Comparison of ENCODE assay signal across 1 cellular context in genomic region chr20:32474967-32475819, GRCh38.
TF ChIP-seq lines count a peak whose summit lies in the region.

No MANE protein-coding gene starts in this region.

TF ChIP-seq in HepG2, 621 proteins besides CTCF, POLR2A, EP300 and RAD21 (continued from another document and continues in another):
- 0 out of 2 replicates have a peak, but pooled peaks have one; percentile 55 for TF ChIP-seq SNAPC4 (CRISPR knock-in tag; IDR thresholded peaks at IDR 0.05)
- TF ChIP-seq MED8 (CRISPR knock-in tag; IDR thresholded peaks at IDR 0.05; ENCODE audit: insufficient replicate concordance): peak; percentile 64
- TF ChIP-seq PPARG (CRISPR knock-in tag; conservative IDR thresholded peaks at IDR 0.05): peak; percentile 63; the same call in 1 of the 2 replicates
- TF ChIP-seq RBM39 (IDR thresholded peaks at IDR 0.05; ENCODE audit: low read depth, low read length, poor library complexity, severe bottlenecking): peak; percentile 88
- no peak for TF ChIP-seq NFE2 (CRISPR knock-in tag; IDR thresholded peaks at IDR 0.05)
- TF ChIP-seq AGO2 (optimal IDR thresholded peaks at IDR 0.05; ENCODE audit: low read depth, low read length): peak; percentile 80
- TF ChIP-seq ZMYM4 (CRISPR knock-in tag; IDR thresholded peaks at IDR 0.05): peak; percentile 65
- TF ChIP-seq CBX5 (CRISPR knock-in tag; IDR thresholded peaks at IDR 0.05; ENCODE audit: borderline replicate concordance): peak; percentile 35; the same call in 1 of the 2 replicates
- no peak; the same call in 1 of the 2 replicates for TF ChIP-seq ZNF660 (CRISPR knock-in tag; IDR thresholded peaks at IDR 0.05; ENCODE audit: borderline replicate concordance, low read depth)
- TF ChIP-seq ZNF629 (CRISPR knock-in tag; conservative IDR thresholded peaks at IDR 0.05): no peak; the same call in 1 of the 2 replicates
- peak; percentile 32; the same call in 1 of the 2 replicates for TF ChIP-seq ZNF275 (CRISPR knock-in tag; IDR thresholded peaks at IDR 0.05; ENCODE audit: borderline replicate concordance)
- peak; percentile 92; the same call in 1 of the 2 replicates for TF ChIP-seq PAX8 (CRISPR knock-in tag; IDR thresholded peaks at IDR 0.05; ENCODE audit: borderline replicate concordance)
- peak; percentile 88 for TF ChIP-seq ZNF839 (CRISPR knock-in tag; IDR thresholded peaks at IDR 0.05; ENCODE audit: borderline replicate concordance)
- no peak for TF ChIP-seq ZNF713 (CRISPR knock-in tag; IDR thresholded peaks at IDR 0.05)
- TF ChIP-seq ZNF589 (CRISPR knock-in tag; conservative IDR thresholded peaks at IDR 0.05): no peak
- peak; percentile 47; the same call in 1 of the 2 replicates for TF ChIP-seq AHR (CRISPR knock-in tag; IDR thresholded peaks at IDR 0.05)
- TF ChIP-seq KLF16 (CRISPR knock-in tag; IDR thresholded peaks at IDR 0.05): peak in 1 of 2 experiments; percentile 88; a peak in 3 of 4 replicates
- no peak for TF ChIP-seq ZNF530 (CRISPR knock-in tag; IDR thresholded peaks at IDR 0.05; ENCODE audit: low read depth)
- no peak for TF ChIP-seq ZNF431 (CRISPR knock-in tag; IDR thresholded peaks at IDR 0.05; ENCODE audit: borderline replicate concordance, low read depth)
- no peak for TF ChIP-seq ZHX1 (CRISPR knock-in tag; IDR thresholded peaks at IDR 0.05; ENCODE audit: low read depth)
- TF ChIP-seq ZEB1 (IDR thresholded peaks at IDR 0.05; ENCODE audit: insufficient replicate concordance, low read depth): peak; percentile 79
- peak; percentile 82 for TF ChIP-seq ZNF205 (CRISPR knock-in tag; IDR thresholded peaks at IDR 0.05)
- TF ChIP-seq LRRFIP1 (CRISPR knock-in tag; conservative IDR thresholded peaks at IDR 0.05): no peak
- peak; percentile 17; the same call in 1 of the 2 replicates for TF ChIP-seq ZHX2 (IDR thresholded peaks at IDR 0.05; ENCODE audit: low read depth)
- no peak for TF ChIP-seq ZHX2 (CRISPR knock-in tag; IDR thresholded peaks at IDR 0.05; ENCODE audit: borderline replicate concordance)
- peak; percentile 96 for TF ChIP-seq GTF3A (CRISPR knock-in tag; conservative IDR thresholded peaks at IDR 0.05)
- peak; percentile 55; the same call in 1 of the 2 replicates for TF ChIP-seq FOXC1 (CRISPR knock-in tag; IDR thresholded peaks at IDR 0.05; ENCODE audit: borderline replicate concordance)
- TF ChIP-seq SOX5 (CRISPR knock-in tag; IDR thresholded peaks at IDR 0.05; ENCODE audit: borderline replicate concordance): peak; percentile 54
- peak; percentile 62 for TF ChIP-seq MIER2 (CRISPR knock-in tag; IDR thresholded peaks at IDR 0.05)
- TF ChIP-seq TFDP1 (CRISPR knock-in tag; IDR thresholded peaks at IDR 0.05; ENCODE audit: borderline replicate concordance): peak; percentile 51; the same call in 1 of the 2 replicates
- no peak for TF ChIP-seq WIZ (CRISPR knock-in tag; IDR thresholded peaks at IDR 0.05)
- peak; percentile 75 for TF ChIP-seq JUN (CRISPR knock-in tag; IDR thresholded peaks at IDR 0.05)
- 0 out of 2 replicates have a peak, but pooled peaks have one; percentile 14 for TF ChIP-seq HCFC1 (IDR thresholded peaks at IDR 0.05; ENCODE audit: low read depth, low read length)
- TF ChIP-seq ZNF331 (CRISPR knock-in tag; IDR thresholded peaks at IDR 0.05): peak; percentile 60; the same call in 1 of the 2 replicates
- 0 out of 2 replicates have a peak, but pooled peaks have one; percentile 69 for TF ChIP-seq ZNF75D (CRISPR knock-in tag; IDR thresholded peaks at IDR 0.05; ENCODE audit: borderline replicate concordance)
